Comparison of ENCODE assay signal across 28 cellular contexts in the genomic region with DNA sequence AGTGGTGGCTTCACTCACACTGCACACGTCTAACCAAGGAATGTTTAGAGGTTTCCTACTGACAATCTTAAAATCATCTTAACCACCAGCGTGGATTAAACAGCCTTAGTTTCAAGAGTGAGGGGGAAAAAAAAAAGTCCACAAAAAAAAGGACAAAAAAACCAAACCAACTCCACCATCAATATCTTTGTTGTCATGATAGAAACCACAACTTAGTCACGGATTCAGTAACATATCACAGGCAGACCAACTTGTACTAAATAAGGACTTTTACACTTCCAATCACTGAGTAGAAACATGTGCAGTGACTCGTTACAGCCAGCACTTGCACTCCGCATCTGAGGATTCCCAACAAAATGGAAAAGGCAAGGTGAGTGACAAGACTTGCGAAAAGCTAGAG. TPM values are rescaled to one million over a fixed set of nuclear protein-coding genes. Genes with fewer than 3 reads are reported as not detected.
DNase-seq lines count a peak whose midpoint lies in the region; ATAC-seq and TF ChIP-seq lines count a peak whose summit lies in the region.
"Had no signal": no experiment of that assay in that cellular context is flagged by ENCODE, and none has a peak within 500 bp of the region (broad histone marks: within the 10 kb centered on the region; RNA-seq: fewer than 3 reads in every experiment).

No MANE protein-coding gene starts in this region.

- TF ChIP-seq CTCF in upper lobe of left lung (IDR thresholded peaks at IDR 0.05), result no peak

- WGBS in mesenchymal stem cell, result 32% methylated on average over 5 of the region's 6 CpGs
- WGBS in upper lobe of left lung, 2 donors, result 80 to 82% methylated on average over 6 of the region's 6 CpGs

- H3K4ac ChIP-seq in mesenchymal stem cell (ENCODE audit: low read depth in 1 of 2, low read length in 2 of 2), result no peak overlapping the region

- H3K4me1 ChIP-seq in mesenchymal stem cell (ENCODE audit: control insufficient read depth, insufficient read depth, low read depth, low read length), result peaks cover 15% of the 10 kb centered on the region
- peaks cover 0 to 9% (median 4%) of the 10 kb centered on the region in 4 donors for H3K4me1 ChIP-seq in upper lobe of left lung
- H3K4me1 ChIP-seq: BE2C, breast epithelium had no signal

- H3K79me1 ChIP-seq in mesenchymal stem cell (replicated peaks; ENCODE audit: low read length, poor library complexity, severe bottlenecking), result peaks cover 21% of the 10 kb centered on the region

- no peak overlapping the region for H4K91ac ChIP-seq in mesenchymal stem cell (ENCODE audit: low read length)

- no peak for ATAC-seq in upper lobe of left lung (ENCODE audit: low FRiP score in 2 of 2)
- ATAC-seq: left ventricle myocardium superior, right lobe of liver, SK-N-SH treated with all-trans-retinoic acid at 6 μM for 48 hours had no signal

- H2BK5ac ChIP-seq in mesenchymal stem cell (ENCODE audit: low read depth, low read length, poor library complexity, severe bottlenecking), result no peak overlapping the region

- H2BK15ac ChIP-seq in mesenchymal stem cell (ENCODE audit: low read depth, poor library complexity, severe bottlenecking), result no peak overlapping the region

- no peak overlapping the region for H3K14ac ChIP-seq in mesenchymal stem cell (ENCODE audit: low read length in 2 of 2)

- no peak overlapping the region for H3K4me2 ChIP-seq in mesenchymal stem cell (ENCODE audit: low read length, poor library complexity, severe bottlenecking)

- H3K18ac ChIP-seq in mesenchymal stem cell (ENCODE audit: low read depth in 1 of 2, low read length in 2 of 2), result no peak overlapping the region

- H3K9me3 ChIP-seq in mesenchymal stem cell (ENCODE audit: control insufficient read depth, low read length) (no peaks in the 10 kb centered on the region), upper lobe of left lung (no peaks in the 10 kb centered on the region)
- H3K9me3 ChIP-seq: adrenal gland, BE2C, breast epithelium, neutrophil, right lobe of liver, tibial nerve had no signal

- no peak overlapping the region for H3K27ac ChIP-seq in mesenchymal stem cell (ENCODE audit: low read length, poor library complexity, severe bottlenecking)
- no peak overlapping the region for H3K27ac ChIP-seq in upper lobe of left lung
- H3K27ac ChIP-seq: adrenal gland, epithelial cell of prostate, neutrophil, right lobe of liver, tibial nerve had no signal

- no peak overlapping the region for H2AFZ ChIP-seq in mesenchymal stem cell (ENCODE audit: low read depth, low read length)

- no peaks in the 10 kb centered on the region for H3K27me3 ChIP-seq in mesenchymal stem cell (ENCODE audit: control insufficient read depth in 1 of 2, insufficient read depth in 1 of 2, low read length in 2 of 2)
- H3K27me3 ChIP-seq in upper lobe of left lung, result no peaks in the 10 kb centered on the region
- H3K27me3 ChIP-seq: adrenal gland, BE2C, breast epithelium, heart left ventricle, right lobe of liver, tibial nerve had no signal

- H3K9ac ChIP-seq in mesenchymal stem cell (ENCODE audit: low read length), result no peak overlapping the region

- no peak overlapping the region for H4K8ac ChIP-seq in mesenchymal stem cell (ENCODE audit: low read length)

- no peak overlapping the region for H2BK12ac ChIP-seq in mesenchymal stem cell (ENCODE audit: low read length in 2 of 2)

- no peak overlapping the region for H3K23ac ChIP-seq in mesenchymal stem cell (ENCODE audit: low read length in 2 of 2)

- TF ChIP-seq POLR2A in upper lobe of left lung (IDR thresholded peaks at IDR 0.05), result no peak

- peak; percentile 45 for DNase-seq in AG20443 (ENCODE audit: low spot score)
- DNase-seq in M059J (ENCODE audit: low read depth), result peak; percentile 58
- peak; percentile 54 for DNase-seq in astrocyte of the hippocampus (ENCODE audit: low read depth, low spot score)
- peak; percentile 67 for DNase-seq in mesenchymal stem cell
- DNase-seq in DMS 273 treated with DMSO at 0.1 percent for 48 hours (lab: John Stamatoyannopoulos, UW), result no peak
- DNase-seq in T1000 (lab: John Stamatoyannopoulos, UW), result no peak
- no peak for DNase-seq in upper lobe of left lung
- no peak for DNase-seq in NK-92 treated with Interleukin-12 subunit alpha and Interleukin-12 subunit beta, amount 100 ng/mL, for 24 hours (lab: John Stamatoyannopoulos, UW)
- DNase-seq: activated CD4-positive, alpha-beta memory T cell treated with anti-CD3 and anti-CD28 coated beads for 36 hours; activated CD4-positive, CD25-positive, alpha-beta regulatory T cell treated with anti-CD3 and anti-CD28 coated beads, Interleukin-2, amount 50 U/mL, for 72 hours; activated naive CD4-positive, alpha-beta T cell treated with anti-CD3 and anti-CD28 coated beads, Interleukin-2, amount 10 ng/mL, durations not matched to agents 7 days and 5 days; adrenal gland; BE2C; CD8-positive, alpha-beta memory T cell; DMS153; heart left ventricle; left ventricle myocardium superior; NCI-H1092 treated with DMSO at 0.1 percent for 48 hours; NCI-H187 treated with DMSO at 0.1 percent for 48 hours; NCI-H2171; right lobe of liver; RPMI8226; stimulated activated CD4-positive, alpha-beta T cell treated with anti-CD3 and anti-CD28 coated beads, Interleukin-4, amount 100 ng/mL, for 4 hours had no signal

- no peaks in the 10 kb centered on the region for H3K36me3 ChIP-seq in mesenchymal stem cell (ENCODE audit: control insufficient read depth in 1 of 2, insufficient read depth in 2 of 2, low read depth in 1 of 2, low read length in 2 of 2)
- H3K36me3 ChIP-seq in upper lobe of left lung, result no peaks in the 10 kb centered on the region
- H3K36me3 ChIP-seq: adrenal gland, BE2C, breast epithelium, heart left ventricle, neutrophil, right lobe of liver, tibial nerve had no signal

- H2BK120ac ChIP-seq in mesenchymal stem cell (ENCODE audit: low read depth, low read length), result no peak overlapping the region

- H2AK5ac ChIP-seq in mesenchymal stem cell (ENCODE audit: low read length, severe bottlenecking), result no peak overlapping the region

- H3K4me3 ChIP-seq in mesenchymal stem cell (ENCODE audit: insufficient read depth in 1 of 2, low read depth in 1 of 2, low read length in 2 of 2) (no peak overlapping the region), upper lobe of left lung (no peak overlapping the region)
- H3K4me3 ChIP-seq: adrenal gland, breast epithelium, heart left ventricle, right lobe of liver, tibial nerve had no signal

- TF ChIP-seq EP300 in upper lobe of left lung (IDR thresholded peaks at IDR 0.05), result no peak

RNA-seq across cellular contexts. Expression of a gene that starts 46.5 kb away (rescaled TPM):
- total RNA-seq in M059J (2014; rRNA removed; shearing (Covaris generic)), result 9.3 and 10.2 TPM in 2 replicates
- polyA plus RNA-seq in mesenchymal stem cell (2013, experiment 1 of 2), result 23.1 TPM
- polyA plus RNA-seq in mesenchymal stem cell (2013, experiment 2 of 2), result 23.1 TPM
- 10 to 100 TPM in 1 of 6 donors, 1 to 10 TPM in 5; 3.7 to 19.4 (median 7.2) TPM for total RNA-seq in upper lobe of left lung

Comparison
In these comparisons a context has a peak if more than half of its experiments do, and no peak if none do; other contexts are left out.
1. DNase-seq: peak in AG20443 (single experiment), M059J (single experiment), astrocyte of the hippocampus (single experiment) and mesenchymal stem cell (single experiment); none in DMS 273 treated with DMSO at 0.1 percent for 48 hours (single experiment), T1000 (single experiment), upper lobe of left lung (0 of 2) and NK-92 treated with Interleukin-12 subunit alpha and Interleukin-12 subunit beta, amount 100 ng/mL, for 24 hours (single experiment).